Comparison of ENCODE assay signal across 10 cellular contexts in the genomic region with DNA sequence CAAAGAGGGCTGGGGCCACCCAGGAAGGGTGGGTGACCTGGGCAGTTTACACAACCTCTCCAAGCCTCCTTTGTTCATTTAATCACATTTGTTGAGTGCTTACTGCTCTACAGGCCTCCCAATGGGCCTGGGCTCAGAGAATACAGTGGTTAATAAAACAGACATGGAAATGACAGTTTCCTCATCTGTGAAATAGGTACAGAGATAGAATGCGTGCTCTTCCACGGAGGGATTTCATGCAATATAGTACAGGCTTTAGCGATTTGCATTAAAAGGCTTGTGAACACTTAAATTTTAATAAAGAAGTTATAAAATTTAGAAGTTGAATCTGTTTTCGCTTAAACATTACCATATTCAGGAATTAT. TPM values are rescaled to one million over a fixed set of nuclear protein-coding genes. Genes with fewer than 3 reads are reported as not detected.
DNase-seq lines count a peak whose midpoint lies in the region; TF ChIP-seq lines count a peak whose summit lies in the region.
"Had no signal": no experiment of that assay in that cellular context is flagged by ENCODE, and none has a peak within 500 bp of the region (broad histone marks: within the 10 kb centered on the region; RNA-seq: fewer than 3 reads in every experiment).

No MANE protein-coding gene starts in this region.

- TF ChIP-seq CTCF in 22Rv1 (IDR thresholded peaks at IDR 0.05) (no peak), mammary epithelial cell (conservative IDR thresholded peaks at IDR 0.05 in 1 of 2, IDR thresholded peaks at IDR 0.05 in 1 of 2; ENCODE audit: extremely low read depth in 1 of 2, insufficient read depth in 1 of 2, low read depth in 1 of 2, low read length in 2 of 2) (no peak)

- peaks cover 36% of the 10 kb centered on the region for H3K79me2 ChIP-seq in mammary epithelial cell (ENCODE audit: insufficient read depth, low read length)

- H4K20me1 ChIP-seq in mammary epithelial cell (ENCODE audit: insufficient read depth, low read length) = no peaks in the 10 kb centered on the region

- intact Hi-C loops in mammary epithelial cell (cut with micrococcal nuclease) = loop anchor here (10.0 kb wide), 1 partner anchor 641 kb away; the partner anchor contains the start of gene BMP2

- CTCF ChIA-PET in mammary epithelial cell (lab: Charles Lee; ENCODE audit: low non-redundant PET) = no interaction called here

- no peaks in the 10 kb centered on the region for H3K9me3 ChIP-seq in HAP-1
- H3K9me3 ChIP-seq in mammary epithelial cell (replicated peaks; ENCODE audit: insufficient read depth, low read length) = no peaks in the 10 kb centered on the region
- no peaks in the 10 kb centered on the region for H3K9me3 ChIP-seq in mucosa of stomach (ENCODE audit: control insufficient read depth, low read length)
- no peaks in the 10 kb centered on the region for H3K9me3 ChIP-seq in effector memory CD4-positive, alpha-beta T cell (ENCODE audit: control insufficient read depth, low read length)

- H3K4me1 ChIP-seq in HAP-1 (peaks cover 37% of the 10 kb centered on the region), mammary epithelial cell (ENCODE audit: insufficient read depth, low read length) (peaks cover 28% of the 10 kb centered on the region), mucosa of stomach (ENCODE audit: control insufficient read depth, insufficient read depth, low read length) (peaks cover 4% of the 10 kb centered on the region)
- H3K4me1 ChIP-seq in effector memory CD4-positive, alpha-beta T cell (ENCODE audit: control insufficient read depth, insufficient read depth, low read length, poor library complexity, severe bottlenecking) = peaks cover 6% of the 10 kb centered on the region

- TSS peak; percentile 84 for BruUV-seq in mammary epithelial cell (replicated peaks; lab: Mats Ljungman, UMichigan)

- in situ Hi-C loops in HAP-1 (cut with MboI; ENCODE audit: low sequenced_read_pairs) = no loop called here
- in situ Hi-C loops in mammary epithelial cell (cut with MboI; ENCODE audit: low sequenced_read_pairs in 2 of 2) = no loop called here

- H3K4me3 ChIP-seq in HAP-1 = peak overlapping the region; percentile 42
- peak overlapping the region; percentile 74 to 91 (median 77) for H3K4me3 ChIP-seq in mammary epithelial cell (replicated peaks in 1 of 3; ENCODE audit: insufficient read depth in 1 of 3, low read depth in 2 of 3, low read length in 3 of 3)
- H3K4me3 ChIP-seq in mucosa of stomach (ENCODE audit: low read length) = no peak overlapping the region
- no peak overlapping the region for H3K4me3 ChIP-seq in effector memory CD4-positive, alpha-beta T cell (ENCODE audit: insufficient read depth, low read depth, low read length, poor library complexity, severe bottlenecking)

- H3K27me3 ChIP-seq in HAP-1 (ENCODE audit: low read depth) (no peaks in the 10 kb centered on the region), mammary epithelial cell (ENCODE audit: insufficient read depth, low read length) (no peaks in the 10 kb centered on the region), mucosa of stomach (ENCODE audit: control insufficient read depth, insufficient read depth, low read length) (no peaks in the 10 kb centered on the region)
- H3K27me3 ChIP-seq in effector memory CD4-positive, alpha-beta T cell (replicated peaks; ENCODE audit: control insufficient read depth, insufficient read depth, low read length, poor library complexity, severe bottlenecking) = peaks cover 24% of the 10 kb centered on the region

- dilution Hi-C loops in mammary epithelial cell (cut with HindIII; ENCODE audit: low sequenced_read_pairs) = no loop called here

- 98% methylated on average over 4 of the region's 4 CpGs for WGBS in mammary epithelial cell (ENCODE audit: low coverage, missing lambda C conversion rate)

- peak overlapping the region; percentile 94 for H3K9ac ChIP-seq in mammary epithelial cell (ENCODE audit: insufficient read depth, low read length)
- peak overlapping the region; percentile 78 for H3K9ac ChIP-seq in mucosa of stomach (ENCODE audit: low read length)

- peak overlapping the region; percentile 94 for H3K4me2 ChIP-seq in mammary epithelial cell (ENCODE audit: insufficient read depth, low read depth, low read length)

- H3K27ac ChIP-seq in 22Rv1 (peak overlapping the region; percentile 58; the same call in 1 of the 2 replicates), mammary epithelial cell (ENCODE audit: insufficient read depth, low read depth, low read length) (peak overlapping the region; percentile 80)
- no peak overlapping the region for H3K27ac ChIP-seq in effector memory CD4-positive, alpha-beta T cell (ENCODE audit: insufficient read depth, low read length, poor library complexity, severe bottlenecking)
- H3K27ac ChIP-seq: HL-60 had no signal

- DNase-seq in HAP-1 (ENCODE audit: low spot score in 2 of 2) (no peak), mammary epithelial cell (no peak), NCI-H226 (no peak), NCI-H2196 treated with DMSO at 0.1 percent for 48 hours (lab: John Stamatoyannopoulos, UW; ENCODE audit: unreplicated experiment) (no peak), NCI-H1930 (lab: John Stamatoyannopoulos, UW) (no peak)
- DNase-seq in effector memory CD4-positive, alpha-beta T cell = no peak
- DNase-seq: occipital lobe had no signal

- peak overlapping the region; percentile 79 for H2AFZ ChIP-seq in mammary epithelial cell (ENCODE audit: low read depth, low read length)

- H3K36me3 ChIP-seq in HAP-1 (replicated peaks) (peaks cover 9% of the 10 kb centered on the region), mammary epithelial cell (ENCODE audit: insufficient read depth, low read length) (peaks cover 6% of the 10 kb centered on the region), mucosa of stomach (ENCODE audit: control insufficient read depth, insufficient read depth, low read length) (no peaks in the 10 kb centered on the region)
- no peaks in the 10 kb centered on the region for H3K36me3 ChIP-seq in effector memory CD4-positive, alpha-beta T cell (ENCODE audit: control insufficient read depth, insufficient read depth, low read length)

RNA-seq across cellular contexts. Expression of gene FERMT1, which starts 0.8 kb away (rescaled TPM):
- 100 to 1,000 TPM in 1 of 2 donors, 10 to 100 TPM in 1; 34.8 to 241 TPM for total RNA-seq in mammary epithelial cell
- polyA plus RNA-seq in mammary epithelial cell = 204 TPM
- polyA minus RNA-seq in mammary epithelial cell = 220 TPM

Comparison
In these comparisons a context has a peak if more than half of its experiments do, and no peak if none do; other contexts are left out.
1. H3K4me3 ChIP-seq: peak in HAP-1 (single experiment) and mammary epithelial cell (3 of 3); none in mucosa of stomach (single experiment) and effector memory CD4-positive, alpha-beta T cell (single experiment).